14 cellular contexts compared by ENCODE assay signal in the genomic region with DNA sequence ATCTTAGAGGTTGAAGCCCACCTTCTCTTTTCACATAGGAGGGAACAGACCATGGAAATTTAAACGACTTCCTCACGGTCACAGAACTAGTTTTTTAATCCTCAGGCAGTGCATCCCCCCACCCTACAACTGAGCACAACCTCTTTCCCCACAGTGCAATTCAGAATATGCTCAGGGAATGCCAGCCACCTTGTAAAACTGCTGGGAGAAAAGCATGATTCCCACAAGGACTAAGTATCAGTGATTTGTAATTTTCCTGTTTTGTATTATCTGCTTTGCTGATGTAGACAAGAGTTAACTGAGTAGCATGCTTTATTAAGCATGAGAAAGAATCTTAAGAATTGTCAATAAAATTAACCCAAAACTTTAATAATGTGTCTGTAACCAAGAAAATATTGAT. TPM values are rescaled to one million over a fixed set of nuclear protein-coding genes. Genes with fewer than 3 reads are reported as not detected.
DNase-seq lines count a peak whose midpoint lies in the region; TF ChIP-seq lines count a peak whose summit lies in the region.
"Had no signal": no experiment of that assay in that cellular context is flagged by ENCODE, and none has a peak within 500 bp of the region (broad histone marks: within the 10 kb centered on the region; RNA-seq: fewer than 3 reads in every experiment).

No MANE protein-coding gene starts in this region.

- TF ChIP-seq CTCF in left ventricle myocardium inferior (IDR thresholded peaks at IDR 0.05; ENCODE audit: borderline replicate concordance) (no peak), right atrium auricular region (IDR thresholded peaks at IDR 0.05) (no peak), VCaP (conservative IDR thresholded peaks at IDR 0.05) (no peak), uterus (IDR thresholded peaks at IDR 0.05) (no peak)

- H3K9me3 ChIP-seq in left ventricle myocardium inferior (replicated peaks) (no peaks in the 10 kb centered on the region), right atrium auricular region (no peaks in the 10 kb centered on the region), uterus (no peaks in the 10 kb centered on the region)
- H3K9me3 ChIP-seq: sigmoid colon had no signal

- H3K4me3 Mint-ChIP-seq in immature natural killer cell: no peak overlapping the region

- peaks cover 0 to 13% of the 10 kb centered on the region in 2 donors for H3K4me1 Mint-ChIP-seq in immature natural killer cell

- H3K27ac ChIP-seq in left ventricle myocardium inferior (replicated peaks) (peak overlapping the region; percentile 70), right atrium auricular region (peak overlapping the region in 1 of 2 donors; percentile 3), VCaP (peak overlapping the region; percentile 83), uterus (peak overlapping the region; percentile 37 to 66)
- H3K27ac ChIP-seq: HL-60 had no signal

- H3K27ac Mint-ChIP-seq in immature natural killer cell: peak overlapping the region; percentile 2 to 86 (median 68)

- no peak for TF ChIP-seq POLR2A in uterus (IDR thresholded peaks at IDR 0.05)

- H3K9me3 Mint-ChIP-seq in immature natural killer cell: no peaks in the 10 kb centered on the region

- H3K4me3 ChIP-seq in left ventricle myocardium inferior (no peak overlapping the region), right atrium auricular region (no peak overlapping the region), uterus (no peak overlapping the region)
- H3K4me3 ChIP-seq: sigmoid colon had no signal

- intact Hi-C loops in left ventricle myocardium inferior (cut with micrococcal nuclease): no loop called here
- intact Hi-C loops in uterus (cut with DNase I; ENCODE audit: low total_unique reads): no loop called here

- DNase-seq in left ventricle myocardium inferior (no peak), right atrium auricular region (ENCODE audit: low spot score) (no peak), immature natural killer cell (no peak), uterus (no peak), pons (ENCODE audit: low spot score) (no peak), nucleus accumbens (lab: John Stamatoyannopoulos, UW) (no peak)
- no peak for DNase-seq in stimulated activated CD4-positive, alpha-beta T cell treated with anti-CD3 and anti-CD28 coated beads, Interleukin-15, amount 100 ng/mL, for 24 hours
- DNase-seq: DND-41, NCI-H187, OCI-M1, sigmoid colon had no signal

- peaks cover 11 to 24% (median 18%) of the 10 kb centered on the region in 3 donors for H3K36me3 Mint-ChIP-seq in immature natural killer cell

- H3K4me1 ChIP-seq in left ventricle myocardium inferior: peaks cover 20% of the 10 kb centered on the region
- H3K4me1 ChIP-seq in right atrium auricular region: peaks cover 0 to 4% of the 10 kb centered on the region in 2 donors
- H3K4me1 ChIP-seq in uterus: no peaks in the 10 kb centered on the region
- H3K4me1 ChIP-seq: sigmoid colon had no signal

- no peaks in the 10 kb centered on the region for H3K27me3 ChIP-seq in left ventricle myocardium inferior (ENCODE audit: low read depth)
- no peaks in the 10 kb centered on the region for H3K27me3 ChIP-seq in right atrium auricular region
- H3K27me3 ChIP-seq in uterus: no peaks in the 10 kb centered on the region
- H3K27me3 ChIP-seq: sigmoid colon had no signal

- H3K27me3 Mint-ChIP-seq in immature natural killer cell (ENCODE audit: low read depth in 3 of 3): no peaks in the 10 kb centered on the region

- H3K36me3 ChIP-seq in left ventricle myocardium inferior (peaks cover 39% of the 10 kb centered on the region), right atrium auricular region (peaks cover 17% of the 10 kb centered on the region), uterus (no peaks in the 10 kb centered on the region)

RNA-seq across cellular contexts. Expression of a gene that starts 23.8 kb away (rescaled TPM):
- 72.0 TPM for total RNA-seq in left ventricle myocardium inferior
- total RNA-seq in right atrium auricular region: 10 to 100 TPM; 67.2 to 71.7 TPM
- polyA plus RNA-seq in immature natural killer cell: 100 to 1,000 TPM; 238 to 291 (median 240) TPM
- 10 to 100 TPM; 15.6 to 92.4 (median 66.7) TPM for total RNA-seq in uterus

RNA-seq across cellular contexts. Expression of a gene that starts 58.7 kb away (rescaled TPM):
- total RNA-seq in left ventricle myocardium inferior (1.0 TPM), right atrium auricular region (under 1 TPM in 1 of 2 donors, not detected in 1; 0.28 TPM), uterus (under 1 TPM in 1 of 4 donors, not detected in 3; 0.41 TPM)
- not detected for polyA plus RNA-seq in immature natural killer cell
- total RNA-seq: NCI-H460 had no signal
